11 cellular contexts compared by ENCODE assay signal in genomic region chr19:3405261-3405653, GRCh38. TPM values are rescaled to one million over a fixed set of nuclear protein-coding genes. Genes with fewer than 3 reads are reported as not detected.
DNase-seq lines count a peak whose midpoint lies in the region; FAIRE-seq and TF ChIP-seq lines count a peak whose summit lies in the region.
"Had no signal": no experiment of that assay in that cellular context is flagged by ENCODE, and none has a peak within 500 bp of the region (broad histone marks: within the 10 kb centered on the region; RNA-seq: fewer than 3 reads in every experiment).

No MANE protein-coding gene starts in this region.

- peak; percentile 37 for FAIRE-seq in endothelial cell of umbilical vein (lab: Jason Lieb, UNC)
- FAIRE-seq: TTC549 had no signal

- H3K4me1 ChIP-seq in endothelial cell of umbilical vein (ENCODE audit: control insufficient read depth, extremely low read depth, insufficient read depth, low read length) (peaks cover 22% of the 10 kb centered on the region), neural progenitor cell (peaks cover 4% of the 10 kb centered on the region), tibial nerve (peaks cover 0 to 87% (median 37%) of the 10 kb centered on the region in 4 donors)
- H3K4me1 ChIP-seq in CD8-positive, alpha-beta memory T cell (ENCODE audit: insufficient read depth, low read length) = no peaks in the 10 kb centered on the region

- H3K4me3 ChIP-seq in WI38 (ENCODE audit: low read depth, low read length) = peak overlapping the region; percentile 54
- H3K4me3 ChIP-seq in endothelial cell of umbilical vein (replicated peaks in 1 of 3; ENCODE audit: insufficient read depth in 1 of 3, low read depth in 1 of 3, low read length in 3 of 3) = no peak overlapping the region
- no peak overlapping the region for H3K4me3 ChIP-seq in neural progenitor cell
- H3K4me3 ChIP-seq in tibial nerve = peak overlapping the region in 2 of 4 donors; percentile 47 to 59
- no peak overlapping the region for H3K4me3 ChIP-seq in CD8-positive, alpha-beta memory T cell (ENCODE audit: low read length)

- no peak for TF ChIP-seq EP300 in tibial nerve (IDR thresholded peaks at IDR 0.05)

- dilution Hi-C loops in endothelial cell of umbilical vein (cut with MboI; ENCODE audit: extremely low pct_ligation_motif_present, low sequenced_read_pairs) = no loop called here

- no peak for TF ChIP-seq CTCF in WI38 (IDR thresholded peaks at IDR 0.05; ENCODE audit: low read depth, low read length)
- TF ChIP-seq CTCF in endothelial cell of umbilical vein (IDR thresholded peaks at IDR 0.05; ENCODE audit: extremely low read depth in 1 of 2, insufficient read depth in 1 of 2, low read depth in 1 of 2, low read length in 2 of 2) = no peak
- TF ChIP-seq CTCF in neural progenitor cell (IDR thresholded peaks at IDR 0.05) = no peak
- no peak for TF ChIP-seq CTCF in tibial nerve (IDR thresholded peaks at IDR 0.05)

- H3K9me3 Mint-ChIP-seq in neural progenitor cell = no peaks in the 10 kb centered on the region
- H3K9me3 Mint-ChIP-seq in CD8-positive, alpha-beta memory T cell = peaks cover 0 to 1% (median 0%) of the 10 kb centered on the region in 5 donors
- H3K9me3 Mint-ChIP-seq: CD8-positive, alpha-beta T cell had no signal

- no peaks in the 10 kb centered on the region for H3F3A ChIP-seq in neural progenitor cell (ENCODE audit: low read depth)

- POLR2A ChIA-PET in endothelial cell of umbilical vein (lab: Charles Lee) = no interaction called here
- POLR2A ChIA-PET in CD8-positive, alpha-beta memory T cell (lab: Charles Lee) = no interaction called here

- WGBS in tibial nerve, 2 donors = 10 to 33% methylated on average over 6 of the region's 6 CpGs

- H3K27ac ChIP-seq in endothelial cell of umbilical vein (ENCODE audit: insufficient read depth, low read depth, low read length) (peak overlapping the region; percentile 81), neural progenitor cell (no peak overlapping the region), tibial nerve (peak overlapping the region; percentile 97 to 100 (median 100))
- no peak overlapping the region for H3K27ac ChIP-seq in CD8-positive, alpha-beta memory T cell (ENCODE audit: low read depth, low read length)

- no peaks in the 10 kb centered on the region for H4K20me1 ChIP-seq in endothelial cell of umbilical vein (replicated peaks; ENCODE audit: control insufficient read depth, extremely low read depth, insufficient read depth, low read length)
- H4K20me1 ChIP-seq in neural progenitor cell (ENCODE audit: low read depth) = no peaks in the 10 kb centered on the region

- no peaks in the 10 kb centered on the region for H3K9me3 ChIP-seq in endothelial cell of umbilical vein (replicated peaks; ENCODE audit: control insufficient read depth, insufficient read depth, low read length)
- H3K9me3 ChIP-seq in neural progenitor cell (ENCODE audit: low read depth) = no peaks in the 10 kb centered on the region
- no peaks in the 10 kb centered on the region for H3K9me3 ChIP-seq in tibial nerve
- no peaks in the 10 kb centered on the region for H3K9me3 ChIP-seq in CD8-positive, alpha-beta memory T cell (ENCODE audit: low read length)

- H2AFZ ChIP-seq in endothelial cell of umbilical vein (ENCODE audit: low read depth, low read length) = no peak overlapping the region
- no peak overlapping the region for H2AFZ ChIP-seq in neural progenitor cell (replicated peaks)

- H3K36me3 ChIP-seq in endothelial cell of umbilical vein (ENCODE audit: control insufficient read depth in 2 of 2, extremely low read depth in 1 of 2, insufficient read depth in 2 of 2, low read length in 2 of 2) (peaks cover 0 to 3% of the 10 kb centered on the region in 2 experiments), neural progenitor cell (no peaks in the 10 kb centered on the region), tibial nerve (peaks cover 0 to under 1% (median 0%) of the 10 kb centered on the region in 3 donors)
- no peaks in the 10 kb centered on the region for H3K36me3 ChIP-seq in CD8-positive, alpha-beta memory T cell (ENCODE audit: insufficient read depth, low read length)

- no peaks in the 10 kb centered on the region for H3K36me3 Mint-ChIP-seq in neural progenitor cell
- H3K36me3 Mint-ChIP-seq in CD8-positive, alpha-beta memory T cell = peaks cover 0 to 15% (median 4%) of the 10 kb centered on the region in 3 donors

- DNase-seq in endothelial cell of umbilical vein (ENCODE audit: low read depth, low spot score) (no peak), neural progenitor cell (ENCODE audit: low spot score) (no peak), tibial nerve (ENCODE audit: low spot score in 2 of 2) (no peak), superior temporal gyrus (ENCODE audit: extremely low spot score) (no peak), SIG-M5 (lab: John Stamatoyannopoulos, UW) (no peak)
- no peak for DNase-seq in CD8-positive, alpha-beta memory T cell
- DNase-seq: CD8-positive, alpha-beta T cell; effector memory CD4-positive, alpha-beta T cell had no signal

- H3K4me3 Mint-ChIP-seq in neural progenitor cell = no peak overlapping the region
- H3K4me3 Mint-ChIP-seq in CD8-positive, alpha-beta memory T cell = no peak overlapping the region
- H3K4me3 Mint-ChIP-seq: activated naive CD8-positive, alpha-beta T cell; CD8-positive, alpha-beta T cell had no signal

- H3K27me3 ChIP-seq in endothelial cell of umbilical vein (ENCODE audit: control insufficient read depth in 2 of 2, insufficient read depth in 2 of 2, low read length in 2 of 2) (no peaks in the 10 kb centered on the region), neural progenitor cell (peaks cover 3% of the 10 kb centered on the region), tibial nerve (no peaks in the 10 kb centered on the region)
- H3K27me3 ChIP-seq in CD8-positive, alpha-beta memory T cell (ENCODE audit: insufficient read depth, low read length, poor library complexity, severe bottlenecking) = no peaks in the 10 kb centered on the region

- H3K9ac ChIP-seq in endothelial cell of umbilical vein (replicated peaks; ENCODE audit: extremely low read depth, insufficient read depth, low read length) (peak overlapping the region; percentile 64), neural progenitor cell (no peak overlapping the region)

- CTCF ChIA-PET in endothelial cell of umbilical vein (lab: Charles Lee) = interaction anchor here (1.1 kb wide), 1 partner anchor 18 kb away, joined by 3 read pairs; no protein-coding TSS in a partner anchor
- CTCF ChIA-PET in CD8-positive, alpha-beta memory T cell (lab: Charles Lee) = no interaction called here

- intact Hi-C loops in endothelial cell of umbilical vein (cut with micrococcal nuclease) = no loop called here

- H3K4me2 ChIP-seq in endothelial cell of umbilical vein (ENCODE audit: insufficient read depth, low read length) (no peak overlapping the region), neural progenitor cell (no peak overlapping the region)

- no TSS peak for BruUV-seq in endothelial cell of umbilical vein (replicated peaks; lab: Mats Ljungman, UMichigan)

- no peaks in the 10 kb centered on the region for H3K9me1 ChIP-seq in endothelial cell of umbilical vein (replicated peaks; ENCODE audit: control insufficient read depth, extremely low read depth, insufficient read depth, low read length)

- no peak for TF ChIP-seq POLR2A in endothelial cell of umbilical vein (IDR thresholded peaks at IDR 0.05; ENCODE audit: low read depth, low read length)
- no peak for TF ChIP-seq POLR2A in tibial nerve (IDR thresholded peaks at IDR 0.05)

- peaks cover 70% of the 10 kb centered on the region for H3K79me2 ChIP-seq in endothelial cell of umbilical vein (ENCODE audit: control insufficient read depth, insufficient read depth, low read length)
- H3K79me2 ChIP-seq in neural progenitor cell (ENCODE audit: low read depth) = no peaks in the 10 kb centered on the region

- H3K27ac Mint-ChIP-seq in neural progenitor cell = peak overlapping the region; percentile 78
- peak overlapping the region in 1 of 8 donors; percentile 52 for H3K27ac Mint-ChIP-seq in CD8-positive, alpha-beta memory T cell
- H3K27ac Mint-ChIP-seq: activated naive CD8-positive, alpha-beta T cell; CD8-positive, alpha-beta T cell had no signal

- H3K27me3 Mint-ChIP-seq in neural progenitor cell (ENCODE audit: insufficient read depth, low read depth) = peaks cover 7% of the 10 kb centered on the region
- H3K27me3 Mint-ChIP-seq in CD8-positive, alpha-beta memory T cell = no peaks in the 10 kb centered on the region
- H3K27me3 Mint-ChIP-seq: activated naive CD8-positive, alpha-beta T cell had no signal

- H3K4me1 Mint-ChIP-seq in neural progenitor cell = peaks cover 5% of the 10 kb centered on the region
- peaks cover 0 to 5% (median 0%) of the 10 kb centered on the region in 3 donors for H3K4me1 Mint-ChIP-seq in CD8-positive, alpha-beta memory T cell

TF ChIP-seq in endothelial cell of umbilical vein, 7 proteins besides CTCF, POLR2A, EP300 and RAD21:
- TF ChIP-seq FOS (IDR thresholded peaks at IDR 0.05; ENCODE audit: borderline replicate concordance, insufficient read depth, low read length) = no peak
- no peak for TF ChIP-seq GATA2 (IDR thresholded peaks at IDR 0.05; ENCODE audit: insufficient read depth, insufficient read length, low read depth, low read length)
- no peak for TF ChIP-seq MAX (IDR thresholded peaks at IDR 0.05; ENCODE audit: insufficient read depth, insufficient read length)
- TF ChIP-seq POLR2AphosphoS5 (IDR thresholded peaks at IDR 0.05; ENCODE audit: insufficient read depth, low read depth, low read length) = no peak
- no peak for TF ChIP-seq MYC (IDR thresholded peaks at IDR 0.05; ENCODE audit: low read depth, low read length)
- TF ChIP-seq JUN (IDR thresholded peaks at IDR 0.05; ENCODE audit: borderline replicate concordance, insufficient read depth, insufficient read length, low read depth) = no peak
- no peak for TF ChIP-seq EZH2 (IDR thresholded peaks at IDR 0.05; ENCODE audit: borderline replicate concordance, low read depth, low read length, severe bottlenecking)

RNA-seq across cellular contexts. Expression of gene NFIC, which starts 38.9 kb away (rescaled TPM):
- total RNA-seq in endothelial cell of umbilical vein (131 and 133 TPM in 2 replicates), neural progenitor cell (ENCODE audit: low replicate concordance) (1.1 and 1.3 TPM in 2 replicates), tibial nerve (100 to 1,000 TPM; 138 to 200 (median 160) TPM)
- 8.5 and 11.4 TPM in 2 replicates for polyA plus RNA-seq in endothelial cell of umbilical vein
- polyA plus RNA-seq in endothelial cell of umbilical vein (2011; cell fraction: cytosol; rRNA removed) = 12.8 and 14.1 TPM in 2 replicates
- polyA plus RNA-seq in endothelial cell of umbilical vein (2011; cell fraction: nucleus; rRNA removed) = 21.9 and 24.5 TPM in 2 replicates
- 41.1 and 45.2 TPM in 2 replicates for polyA plus RNA-seq in endothelial cell of umbilical vein (2012)
- 16.4 and 18.3 TPM in 2 replicates for polyA minus RNA-seq in endothelial cell of umbilical vein
- 35.0 TPM for polyA minus RNA-seq in endothelial cell of umbilical vein (2011; cell fraction: cytosol; rRNA and poly(A)+ RNA removed)
- 14.8 and 32.1 TPM in 2 replicates for polyA minus RNA-seq in endothelial cell of umbilical vein (2011; cell fraction: nucleus; rRNA and poly(A)+ RNA removed)
- 10 to 100 TPM; 16.1 to 19.4 TPM for total RNA-seq in CD8-positive, alpha-beta memory T cell
- polyA plus RNA-seq in CD8-positive, alpha-beta memory T cell = 17.8 TPM

Comparison
In these comparisons a context has a peak if more than half of its experiments do, and no peak if none do; other contexts are left out.
1. H3K27ac ChIP-seq: peak in endothelial cell of umbilical vein (single experiment) and tibial nerve (4 of 4); none in neural progenitor cell (single experiment) and CD8-positive, alpha-beta memory T cell (single experiment).